In genomic region chr3:60870396-60870795, GRCh38 we compare ENCODE assay signal across 20 cellular contexts.
"Had no signal": no experiment of that assay in that cellular context is flagged by ENCODE, and none has a peak within 500 bp of the region (broad histone marks: within the 10 kb centered on the region; RNA-seq: fewer than 3 reads in every experiment).

No MANE protein-coding gene starts in this region.

- H3K4me3 ChIP-seq: colonic mucosa, esophagus squamous epithelium, gastrocnemius medialis, heart right ventricle, left lung, lower lobe of right lung had no signal

- H3K36me3 ChIP-seq: colonic mucosa, esophagus squamous epithelium, gastrocnemius medialis, heart right ventricle, left lung, lower lobe of right lung had no signal

- DNase-seq: colonic mucosa; cortex of kidney; effector CD8-positive, alpha-beta T cell; effector memory CD8-positive, alpha-beta T cell; esophagus squamous epithelium; foreskin fibroblast; foreskin melanocyte; gastrocnemius medialis; glutamatergic neuron; head of caudate nucleus; heart right ventricle; hippocampal formation; left cardiac atrium; left lung; left ventricle myocardium superior; lower lobe of right lung; mesenchymal stem cell; midbrain had no signal

- H3K27me3 ChIP-seq: colonic mucosa, esophagus squamous epithelium, gastrocnemius medialis, heart right ventricle, left lung had no signal

- H3K4me1 ChIP-seq: colonic mucosa, esophagus squamous epithelium, gastrocnemius medialis, heart right ventricle, left lung, lower lobe of right lung had no signal

- ATAC-seq: effector memory CD8-positive, alpha-beta T cell; esophagus mucosa; gastrocnemius medialis; heart right ventricle; left cardiac atrium; left lung; left ventricle myocardium superior; lower lobe of right lung had no signal

- H3K9me3 ChIP-seq: colonic mucosa, esophagus squamous epithelium, gastrocnemius medialis, lower lobe of right lung had no signal

- H3K27ac Mint-ChIP-seq: dendritic cell treated with granulocyte-macrophage colony-stimulating factor and Interleukin-4, amounts not matched to agents 40 ng/mL and 50 ng/mL, for 4 days; effector memory CD8-positive, alpha-beta T cell had no signal

- H3K27ac ChIP-seq: colonic mucosa, esophagus squamous epithelium, gastrocnemius medialis, heart right ventricle, left lung, lower lobe of right lung had no signal

- H3K4me3 Mint-ChIP-seq: dendritic cell treated with granulocyte-macrophage colony-stimulating factor and Interleukin-4, amounts not matched to agents 40 ng/mL and 50 ng/mL, for 4 days; effector memory CD8-positive, alpha-beta T cell had no signal

- H3K27me3 Mint-ChIP-seq: dendritic cell treated with granulocyte-macrophage colony-stimulating factor and Interleukin-4, amounts not matched to agents 40 ng/mL and 50 ng/mL, for 4 days; effector memory CD8-positive, alpha-beta T cell had no signal
